In the genomic region with DNA sequence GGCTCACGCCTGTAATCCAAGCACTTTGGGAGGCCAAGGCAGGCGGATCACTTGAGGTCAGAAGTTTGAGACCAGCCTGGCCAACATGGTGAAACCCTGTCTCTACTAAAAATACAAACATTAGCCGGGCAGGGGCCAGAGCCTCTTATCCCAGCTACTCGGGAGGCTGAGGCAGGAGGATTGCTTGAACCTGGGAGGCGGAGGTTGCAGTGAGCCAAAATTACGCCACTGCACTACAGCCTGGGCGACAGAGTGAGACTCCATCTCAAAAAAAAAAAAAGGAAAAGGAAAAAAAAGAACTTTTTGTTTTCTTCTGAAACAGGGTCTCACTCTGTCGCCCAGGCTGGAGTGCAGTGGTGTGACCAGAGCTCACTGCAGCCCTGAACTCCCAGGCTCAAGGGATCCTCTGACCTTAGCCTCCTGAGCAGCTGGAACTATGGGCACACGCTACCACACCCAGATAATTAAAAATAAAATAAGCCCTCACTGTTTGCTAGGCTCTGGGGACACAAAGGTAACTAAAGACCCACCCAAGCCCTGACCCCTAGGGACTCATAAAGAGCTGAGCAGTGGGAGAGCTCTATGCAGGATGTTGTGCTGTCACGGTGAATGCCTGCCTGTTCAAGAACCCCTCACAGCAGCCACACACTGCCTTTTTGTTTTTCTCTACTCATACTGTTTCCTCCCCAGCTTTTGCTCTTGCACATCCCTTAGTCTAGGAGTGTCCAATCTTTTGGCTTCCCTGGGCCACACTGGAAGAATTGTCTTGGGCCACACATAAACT, we compare ENCODE assay signal across 7 cellular contexts. TPM values are rescaled to one million over a fixed set of nuclear protein-coding genes. Genes with fewer than 3 reads are reported as not detected.
DNase-seq lines count a peak whose midpoint lies in the region; ATAC-seq and TF ChIP-seq lines count a peak whose summit lies in the region.
"Not testable (repeated sequence)": the region's sequence is repeated elsewhere in the genome, so short reads cannot be mapped to it uniquely, and the experiment has no call there.

No MANE protein-coding gene starts in this region.

- TF ChIP-seq CTCF in GM12865 (IDR thresholded peaks at IDR 0.05; ENCODE audit: insufficient read depth, low read depth, low read length, missing control alignments); SU-DHL-6 (IDR thresholded peaks at IDR 0.05; ENCODE audit: insufficient read depth, low read length, poor library complexity, severe bottlenecking); fibroblast of the aortic adventitia (IDR thresholded peaks at IDR 0.05; ENCODE audit: insufficient read depth, low read length); gastrocnemius medialis (IDR thresholded peaks at IDR 0.05 in 4 of 5, conservative IDR thresholded peaks at IDR 0.05 in 1 of 5): not testable (repeated sequence)

- not testable (repeated sequence) for H3K27me3 ChIP-seq in SU-DHL-6 (ENCODE audit: low read length); gastrocnemius medialis

- not testable (repeated sequence) for H3F3A ChIP-seq in SU-DHL-6 (ENCODE audit: insufficient read depth)

- not testable (repeated sequence) for H3K27me3 Mint-ChIP-seq in memory B cell

- DNase-seq in GM12865 (ENCODE audit: low read depth), result peak; percentile 45
- peak; percentile 28 for DNase-seq in NCI-H1092 treated with DMSO at 0.1 percent for 48 hours (lab: John Stamatoyannopoulos, UW)
- DNase-seq in activated naive CD4-positive, alpha-beta T cell treated with anti-CD3 and anti-CD28 coated beads, Interleukin-2, amount 50 U/mL, for 72 hours (ENCODE audit: low spot score in 2 of 2); fibroblast of the aortic adventitia (ENCODE audit: low read depth); gastrocnemius medialis: not testable (repeated sequence)
- DNase-seq in memory B cell (ENCODE audit: low spot score in 2 of 2), result peak in 1 of 2 donors; percentile 33

- not testable (repeated sequence) for H3K9me3 ChIP-seq in SU-DHL-6 (ENCODE audit: insufficient read depth, low read length); gastrocnemius medialis

- not testable (repeated sequence) for H4K20me1 ChIP-seq in SU-DHL-6 (ENCODE audit: low read depth, low read length)

- in situ Hi-C loops in gastrocnemius medialis (cut with MboI; ENCODE audit: low sequenced_read_pairs in 4 of 4), result not testable (repeated sequence)

- not testable (repeated sequence) for H2AFZ ChIP-seq in SU-DHL-6 (ENCODE audit: low read depth, low read length, severe bottlenecking)

- intact Hi-C loops in gastrocnemius medialis (cut with DNase I; ENCODE audit: low total_unique reads), result not testable (repeated sequence)

- H3K36me3 ChIP-seq in SU-DHL-6 (ENCODE audit: low read length), result not testable (repeated sequence)
- peaks cover 0 to 13% of the 10 kb centered on the region in 2 donors for H3K36me3 ChIP-seq in gastrocnemius medialis

- H3K4me3 ChIP-seq in GM12865 (ENCODE audit: low read depth, low read length) (peak overlapping the region; percentile 72), fibroblast of the aortic adventitia (ENCODE audit: low read depth, low read length) (peak overlapping the region; percentile 91), gastrocnemius medialis (peak overlapping the region in 2 of 4 donors; percentile 6 to 97)
- not testable (repeated sequence) for H3K4me3 ChIP-seq in SU-DHL-6 (ENCODE audit: insufficient read depth, low read length, poor library complexity, severe bottlenecking)

- H3K4me3 Mint-ChIP-seq in memory B cell, result peak overlapping the region; percentile 98

- TF ChIP-seq POLR2A in gastrocnemius medialis (IDR thresholded peaks at IDR 0.05), result not testable (repeated sequence)

- peak overlapping the region; percentile 99; the same call in 1 of the 2 replicates for H3K9ac ChIP-seq in SU-DHL-6 (ENCODE audit: low read length)

- H3K9me2 ChIP-seq in SU-DHL-6 (replicated peaks; ENCODE audit: insufficient read depth, low read length), result not testable (repeated sequence)

- not testable (repeated sequence) for H3K27ac ChIP-seq in SU-DHL-6 (ENCODE audit: low read depth, low read length)
- H3K27ac ChIP-seq in gastrocnemius medialis, result peak overlapping the region; percentile 96 to 99 (median 99)

- H3K4me2 ChIP-seq in SU-DHL-6 (ENCODE audit: low read depth, low read length, poor library complexity, severe bottlenecking), result peak overlapping the region; percentile 68

- H3K4me1 ChIP-seq in gastrocnemius medialis, result peaks cover 62 to 69% of the 10 kb centered on the region in 2 donors

- H3K36me3 Mint-ChIP-seq in activated naive CD4-positive, alpha-beta T cell treated with anti-CD3 and anti-CD28 coated beads, Interleukin-2, amount 50 U/mL, for 72 hours, result peaks cover 28 to 36% of the 10 kb centered on the region in 2 donors
- H3K36me3 Mint-ChIP-seq in memory B cell, result peaks cover 20% of the 10 kb centered on the region

- H3K79me2 ChIP-seq in SU-DHL-6 (ENCODE audit: insufficient read depth, low read length), result peaks cover 74% of the 10 kb centered on the region

- H3K4me1 Mint-ChIP-seq in memory B cell, result peaks cover 51% of the 10 kb centered on the region

- H3K9me3 Mint-ChIP-seq in activated naive CD4-positive, alpha-beta T cell treated with anti-CD3 and anti-CD28 coated beads, Interleukin-2, amount 50 U/mL, for 72 hours; memory B cell: not testable (repeated sequence)

- ATAC-seq in activated naive CD4-positive, alpha-beta T cell treated with anti-CD3 and anti-CD28 coated beads, Interleukin-2, amount 50 U/mL, for 72 hours; gastrocnemius medialis: not testable (repeated sequence)
- ATAC-seq in memory B cell (ENCODE audit: low read depth), result peak; percentile 24

- H3K27ac Mint-ChIP-seq in activated naive CD4-positive, alpha-beta T cell treated with anti-CD3 and anti-CD28 coated beads, Interleukin-2, amount 50 U/mL, for 72 hours, result peak overlapping the region; percentile 96 to 98
- peak overlapping the region; percentile 86 for H3K27ac Mint-ChIP-seq in memory B cell

RNA-seq across cellular contexts. Expression of a gene that starts 2.2 kb away (rescaled TPM):
- 100 to 1,000 TPM; 106 to 137 TPM for total RNA-seq in activated naive CD4-positive, alpha-beta T cell treated with anti-CD3 and anti-CD28 coated beads, Interleukin-2, amount 50 U/mL, for 72 hours
- 69.1 and 96.6 TPM in 2 replicates for total RNA-seq in fibroblast of the aortic adventitia (ENCODE audit: low replicate concordance)
- 100 to 1,000 TPM; 215 to 315 (median 238) TPM for total RNA-seq in gastrocnemius medialis

RNA-seq across cellular contexts. Expression of a gene that starts 3.1 kb away (rescaled TPM):
- 100 to 1,000 TPM; 115 to 138 TPM for total RNA-seq in activated naive CD4-positive, alpha-beta T cell treated with anti-CD3 and anti-CD28 coated beads, Interleukin-2, amount 50 U/mL, for 72 hours
- total RNA-seq in fibroblast of the aortic adventitia (ENCODE audit: low replicate concordance) (50.7 and 112 TPM in 2 replicates), gastrocnemius medialis (100 to 1,000 TPM; 119 to 166 (median 145) TPM)

RNA-seq across cellular contexts. Expression of a gene that starts 40.2 kb away (rescaled TPM):
- total RNA-seq in activated naive CD4-positive, alpha-beta T cell treated with anti-CD3 and anti-CD28 coated beads, Interleukin-2, amount 50 U/mL, for 72 hours, result 1 to 10 TPM in 1 of 2 donors, under 1 TPM in 1; 0.91 to 1.1 TPM
- total RNA-seq in fibroblast of the aortic adventitia (ENCODE audit: low replicate concordance) (4.0 and 6.0 TPM in 2 replicates), gastrocnemius medialis (1 to 10 TPM; 1.9 to 3.4 (median 2.8) TPM)

RNA-seq across cellular contexts. Expression of a gene that starts 50.3 kb away (rescaled TPM):
- total RNA-seq in activated naive CD4-positive, alpha-beta T cell treated with anti-CD3 and anti-CD28 coated beads, Interleukin-2, amount 50 U/mL, for 72 hours, result 10 to 100 TPM; 31.3 to 48.4 TPM
- 0.65 and 1.1 TPM in 2 replicates for total RNA-seq in fibroblast of the aortic adventitia (ENCODE audit: low replicate concordance)
- 1 to 10 TPM in 2 of 4 donors, under 1 TPM in 2; 0.29 to 1.3 (median 0.94) TPM for total RNA-seq in gastrocnemius medialis

RNA-seq across cellular contexts. Expression of a gene that starts 57.6 kb away (rescaled TPM):
- total RNA-seq in activated naive CD4-positive, alpha-beta T cell treated with anti-CD3 and anti-CD28 coated beads, Interleukin-2, amount 50 U/mL, for 72 hours, result under 1 TPM; 0.23 to 0.57 TPM
- total RNA-seq in fibroblast of the aortic adventitia (ENCODE audit: low replicate concordance) (0.90 TPM in 1 of 2 replicates, not detected in the other), gastrocnemius medialis (under 1 TPM; 0.20 to 0.25 (median 0.22) TPM)
